In the genomic region with DNA sequence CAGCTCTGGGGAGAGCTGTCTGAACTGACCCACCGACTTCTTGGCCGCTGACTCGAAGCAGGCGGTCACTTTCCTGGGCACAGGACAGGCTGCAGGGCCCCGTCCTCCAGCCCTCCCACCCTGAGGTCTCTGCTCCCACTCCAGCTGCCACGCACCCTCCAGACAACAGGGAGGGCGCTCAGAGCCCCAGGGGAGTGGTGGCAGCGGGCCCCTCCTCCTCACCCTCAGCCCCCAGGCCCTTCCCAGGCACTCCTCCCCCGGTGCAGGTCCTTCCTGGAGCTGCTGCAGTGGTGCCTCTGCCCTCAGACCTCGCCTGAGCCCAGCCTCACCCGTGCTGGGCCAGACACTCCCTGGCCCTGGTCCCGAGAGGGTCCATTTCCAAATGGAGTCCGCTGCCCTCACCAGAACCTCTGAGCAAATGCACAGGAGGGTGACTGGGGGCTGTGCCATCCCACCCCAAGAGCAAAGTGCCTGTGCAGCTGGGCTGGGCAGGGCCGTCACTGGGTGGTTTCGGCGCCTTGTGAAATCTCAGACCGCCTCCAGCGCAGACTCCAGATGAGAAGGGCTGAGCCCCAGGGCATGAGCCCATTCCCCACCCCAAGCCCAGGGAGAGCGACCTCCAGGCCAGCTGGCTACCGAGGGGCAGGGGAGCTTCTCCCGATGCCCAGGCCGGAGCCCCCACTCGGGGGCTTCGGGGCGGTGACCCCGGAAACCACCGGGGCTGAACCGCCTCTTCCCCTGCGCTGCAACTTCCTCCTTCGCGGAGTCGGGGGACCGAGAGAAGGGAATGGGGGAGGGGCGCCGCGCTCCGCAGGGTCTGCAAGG, we compare ENCODE assay signal across 1 cellular context.
TF ChIP-seq lines count a peak whose summit lies in the region.

No MANE protein-coding gene starts in this region.

TF ChIP-seq in K562, 482 proteins besides CTCF, POLR2A, EP300 and RAD21 (continued from another document):
- TF ChIP-seq, protein P1, sequence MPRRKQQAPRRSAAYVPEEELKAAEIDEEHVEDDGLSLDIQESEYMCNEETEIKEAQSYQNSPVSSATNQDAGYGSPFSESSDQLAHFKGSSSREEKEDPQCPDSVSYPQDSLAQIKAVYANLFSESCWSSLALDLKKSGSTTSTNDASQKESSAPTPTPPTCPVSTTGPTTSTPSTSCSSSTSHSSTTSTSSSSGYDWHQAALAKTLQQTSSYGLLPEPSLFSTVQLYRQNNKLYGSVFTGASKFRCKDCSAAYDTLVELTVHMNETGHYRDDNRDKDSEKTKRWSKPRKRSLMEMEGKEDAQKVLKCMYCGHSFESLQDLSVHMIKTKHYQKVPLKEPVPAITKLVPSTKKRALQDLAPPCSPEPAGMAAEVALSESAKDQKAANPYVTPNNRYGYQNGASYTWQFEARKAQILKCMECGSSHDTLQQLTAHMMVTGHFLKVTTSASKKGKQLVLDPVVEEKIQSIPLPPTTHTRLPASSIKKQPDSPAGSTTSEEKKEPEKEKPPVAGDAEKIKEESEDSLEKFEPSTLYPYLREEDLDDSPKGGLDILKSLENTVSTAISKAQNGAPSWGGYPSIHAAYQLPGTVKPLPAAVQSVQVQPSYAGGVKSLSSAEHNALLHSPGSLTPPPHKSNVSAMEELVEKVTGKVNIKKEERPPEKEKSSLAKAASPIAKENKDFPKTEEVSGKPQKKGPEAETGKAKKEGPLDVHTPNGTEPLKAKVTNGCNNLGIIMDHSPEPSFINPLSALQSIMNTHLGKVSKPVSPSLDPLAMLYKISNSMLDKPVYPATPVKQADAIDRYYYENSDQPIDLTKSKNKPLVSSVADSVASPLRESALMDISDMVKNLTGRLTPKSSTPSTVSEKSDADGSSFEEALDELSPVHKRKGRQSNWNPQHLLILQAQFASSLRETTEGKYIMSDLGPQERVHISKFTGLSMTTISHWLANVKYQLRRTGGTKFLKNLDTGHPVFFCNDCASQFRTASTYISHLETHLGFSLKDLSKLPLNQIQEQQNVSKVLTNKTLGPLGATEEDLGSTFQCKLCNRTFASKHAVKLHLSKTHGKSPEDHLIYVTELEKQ (CRISPR knock-in tag; IDR thresholded peaks at IDR 0.05) = no peak
- TF ChIP-seq, protein P2, sequence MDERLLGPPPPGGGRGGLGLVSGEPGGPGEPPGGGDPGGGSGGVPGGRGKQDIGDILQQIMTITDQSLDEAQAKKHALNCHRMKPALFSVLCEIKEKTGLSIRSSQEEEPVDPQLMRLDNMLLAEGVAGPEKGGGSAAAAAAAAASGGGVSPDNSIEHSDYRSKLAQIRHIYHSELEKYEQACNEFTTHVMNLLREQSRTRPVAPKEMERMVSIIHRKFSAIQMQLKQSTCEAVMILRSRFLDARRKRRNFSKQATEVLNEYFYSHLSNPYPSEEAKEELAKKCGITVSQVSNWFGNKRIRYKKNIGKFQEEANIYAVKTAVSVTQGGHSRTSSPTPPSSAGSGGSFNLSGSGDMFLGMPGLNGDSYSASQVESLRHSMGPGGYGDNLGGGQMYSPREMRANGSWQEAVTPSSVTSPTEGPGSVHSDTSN (CRISPR knock-in tag; IDR thresholded peaks at IDR 0.05; ENCODE audit: low read depth) = no peak
- TF ChIP-seq, protein P2 (tag; conservative IDR thresholded peaks at IDR 0.05; ENCODE audit: low read depth) = no peak
- TF ChIP-seq, protein P3, sequence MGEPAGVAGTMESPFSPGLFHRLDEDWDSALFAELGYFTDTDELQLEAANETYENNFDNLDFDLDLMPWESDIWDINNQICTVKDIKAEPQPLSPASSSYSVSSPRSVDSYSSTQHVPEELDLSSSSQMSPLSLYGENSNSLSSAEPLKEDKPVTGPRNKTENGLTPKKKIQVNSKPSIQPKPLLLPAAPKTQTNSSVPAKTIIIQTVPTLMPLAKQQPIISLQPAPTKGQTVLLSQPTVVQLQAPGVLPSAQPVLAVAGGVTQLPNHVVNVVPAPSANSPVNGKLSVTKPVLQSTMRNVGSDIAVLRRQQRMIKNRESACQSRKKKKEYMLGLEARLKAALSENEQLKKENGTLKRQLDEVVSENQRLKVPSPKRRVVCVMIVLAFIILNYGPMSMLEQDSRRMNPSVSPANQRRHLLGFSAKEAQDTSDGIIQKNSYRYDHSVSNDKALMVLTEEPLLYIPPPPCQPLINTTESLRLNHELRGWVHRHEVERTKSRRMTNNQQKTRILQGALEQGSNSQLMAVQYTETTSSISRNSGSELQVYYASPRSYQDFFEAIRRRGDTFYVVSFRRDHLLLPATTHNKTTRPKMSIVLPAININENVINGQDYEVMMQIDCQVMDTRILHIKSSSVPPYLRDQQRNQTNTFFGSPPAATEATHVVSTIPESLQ (CRISPR knock-in tag; IDR thresholded peaks at IDR 0.05) = 0 out of 2 replicates have a peak, but pooled peaks have one; percentile 75
- no peak for TF ChIP-seq ZNF589 (CRISPR knock-in tag; IDR thresholded peaks at IDR 0.05; ENCODE audit: low read depth)
- TF ChIP-seq, protein P4, sequence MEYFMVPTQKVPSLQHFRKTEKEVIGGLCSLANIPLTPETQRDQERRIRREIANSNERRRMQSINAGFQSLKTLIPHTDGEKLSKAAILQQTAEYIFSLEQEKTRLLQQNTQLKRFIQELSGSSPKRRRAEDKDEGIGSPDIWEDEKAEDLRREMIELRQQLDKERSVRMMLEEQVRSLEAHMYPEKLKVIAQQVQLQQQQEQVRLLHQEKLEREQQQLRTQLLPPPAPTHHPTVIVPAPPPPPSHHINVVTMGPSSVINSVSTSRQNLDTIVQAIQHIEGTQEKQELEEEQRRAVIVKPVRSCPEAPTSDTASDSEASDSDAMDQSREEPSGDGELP (CRISPR knock-in tag; IDR thresholded peaks at IDR 0.05; ENCODE audit: borderline replicate concordance) = peak; percentile 50; the same call in 1 of the 2 replicates
- TF ChIP-seq ETV5 (CRISPR knock-in tag; IDR thresholded peaks at IDR 0.05; ENCODE audit: low read depth) = peak; percentile 40; the same call in 1 of the 2 replicates
- TF ChIP-seq ZNF354B (CRISPR knock-in tag; IDR thresholded peaks at IDR 0.05) = no peak
- no peak for TF ChIP-seq TOE1 (IDR thresholded peaks at IDR 0.05; ENCODE audit: borderline replicate concordance)
- peak; percentile 87; the same call in 1 of the 2 replicates for TF ChIP-seq TOE1 (CRISPR knock-in tag; IDR thresholded peaks at IDR 0.05; ENCODE audit: borderline replicate concordance, low read depth)
- no peak for TF ChIP-seq CEBPG (CRISPR knock-in tag; IDR thresholded peaks at IDR 0.05)
- TF ChIP-seq CEBPG (tag; conservative IDR thresholded peaks at IDR 0.05 in 1 of 2, IDR thresholded peaks at IDR 0.05 in 1 of 2) = 0 out of 4 replicates have a peak, but pooled peaks of 1 of the 2 experiments have one; percentile 5
- TF ChIP-seq, protein P5, sequence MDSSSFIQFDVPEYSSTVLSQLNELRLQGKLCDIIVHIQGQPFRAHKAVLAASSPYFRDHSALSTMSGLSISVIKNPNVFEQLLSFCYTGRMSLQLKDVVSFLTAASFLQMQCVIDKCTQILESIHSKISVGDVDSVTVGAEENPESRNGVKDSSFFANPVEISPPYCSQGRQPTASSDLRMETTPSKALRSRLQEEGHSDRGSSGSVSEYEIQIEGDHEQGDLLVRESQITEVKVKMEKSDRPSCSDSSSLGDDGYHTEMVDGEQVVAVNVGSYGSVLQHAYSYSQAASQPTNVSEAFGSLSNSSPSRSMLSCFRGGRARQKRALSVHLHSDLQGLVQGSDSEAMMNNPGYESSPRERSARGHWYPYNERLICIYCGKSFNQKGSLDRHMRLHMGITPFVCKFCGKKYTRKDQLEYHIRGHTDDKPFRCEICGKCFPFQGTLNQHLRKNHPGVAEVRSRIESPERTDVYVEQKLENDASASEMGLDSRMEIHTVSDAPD (CRISPR knock-in tag; IDR thresholded peaks at IDR 0.05) = no peak
- TF ChIP-seq NR2C2 (CRISPR knock-in tag; IDR thresholded peaks at IDR 0.05) = peak; percentile 65; the same call in 1 of the 2 replicates
- no peak for TF ChIP-seq NR2C2 (tag; IDR thresholded peaks at IDR 0.05)
- TF ChIP-seq RBM14 (IDR thresholded peaks at IDR 0.05; ENCODE audit: borderline replicate concordance, insufficient read depth, low read depth, low read length) = 0 out of 2 replicates have a peak, but pooled peaks have one; percentile 80
- no peak for TF ChIP-seq MYNN (IDR thresholded peaks at IDR 0.05)
- no peak for TF ChIP-seq MYNN (CRISPR knock-in tag; IDR thresholded peaks at IDR 0.05)
- TF ChIP-seq ZNF184 (CRISPR knock-in tag; IDR thresholded peaks at IDR 0.05) = peak; percentile 35; the same call in 1 of the 2 replicates
